ENCODE assay signal across 8 cellular contexts in genomic region chr20:31869942-31870702, GRCh38. TPM values are rescaled to one million over a fixed set of nuclear protein-coding genes. Genes with fewer than 3 reads are reported as not detected.
DNase-seq lines count a peak whose midpoint lies in the region; ATAC-seq lines count a peak whose summit lies in the region.

Gene DUSP15, minus strand, starts transcription at chr20:31870527. Its CDS starts 190 bp downstream, at chr20:31870337.
Gene TTLL9, plus strand, starts transcription at chr20:31870634. Its CDS starts 493 bp downstream, at chr20:31871127.

- POLR2A ChIA-PET in activated naive CD8-positive, alpha-beta T cell treated with anti-CD3 and anti-CD28 coated beads, Interleukin-2, amount 10 ng/mL, durations not matched to agents 7 days and 5 days (lab: Charles Lee): no interaction called here

- H4K20me1 ChIP-seq in Karpas-422 (ENCODE audit: insufficient read depth, low read depth, low read length): no peaks in the 10 kb centered on the region

- no peak for ATAC-seq in CD4-positive, CD25-positive, alpha-beta regulatory T cell (ENCODE audit: low read depth in 2 of 2)
- peak; percentile 38 for ATAC-seq in HG02798 (IDR thresholded peaks at IDR 0.05; ENCODE audit: poor library complexity, unreplicated experiment)
- peak; percentile 35 for ATAC-seq in activated naive CD8-positive, alpha-beta T cell treated with anti-CD3 and anti-CD28 coated beads, Interleukin-2, amount 10 ng/mL, durations not matched to agents 7 days and 5 days (ENCODE audit: low read depth)
- peak; percentile 88 to 89 for ATAC-seq in right cardiac atrium
- no peak for ATAC-seq in GM21515 (IDR thresholded peaks at IDR 0.05; ENCODE audit: unreplicated experiment)

- H3K9ac ChIP-seq in Karpas-422 (ENCODE audit: low read length): no peak within 1 kb of the TSS

- H3K36me3 ChIP-seq in CD4-positive, CD25-positive, alpha-beta regulatory T cell (ENCODE audit: control insufficient read depth, insufficient read depth, low read length): no peaks in the 10 kb centered on the region
- no peaks in the 10 kb centered on the region for H3K36me3 ChIP-seq in Karpas-422 (ENCODE audit: insufficient read depth, low read length)

- H3K4me1 Mint-ChIP-seq in CD4-positive, CD25-positive, alpha-beta regulatory T cell: peaks cover 0 to 14% (median 2%) of the 10 kb centered on the region in 4 donors
- peaks cover 11% of the 10 kb centered on the region for H3K4me1 Mint-ChIP-seq in activated naive CD8-positive, alpha-beta T cell treated with anti-CD3 and anti-CD28 coated beads, Interleukin-2, amount 10 ng/mL, durations not matched to agents 7 days and 5 days

- under 1% methylated on average over 79 of the region's 79 CpGs for WGBS in right cardiac atrium

- H3K79me2 ChIP-seq in Karpas-422 (ENCODE audit: low read length): no peaks in the 10 kb centered on the region

- peak within 1 kb of the TSS in 2 of 3 donors; percentile 15 to 23 for H3K27ac Mint-ChIP-seq in CD4-positive, CD25-positive, alpha-beta regulatory T cell
- peak within 1 kb of the TSS; percentile 66 for H3K27ac Mint-ChIP-seq in activated naive CD8-positive, alpha-beta T cell treated with anti-CD3 and anti-CD28 coated beads, Interleukin-2, amount 10 ng/mL, durations not matched to agents 7 days and 5 days

- DNase-seq in CD4-positive, CD25-positive, alpha-beta regulatory T cell: no peak
- no peak for DNase-seq in activated naive CD8-positive, alpha-beta T cell treated with anti-CD3 and anti-CD28 coated beads, Interleukin-2, amount 10 ng/mL, durations not matched to agents 7 days and 5 days
- peak; percentile 47 to 84 (median 82) for DNase-seq in right cardiac atrium
- DNase-seq in pons (ENCODE audit: low spot score): peak; percentile 74
- DNase-seq in Karpas-422: no peak
- DNase-seq in NOMO-1 treated with DMSO at 0.1 percent for 48 hours (lab: John Stamatoyannopoulos, UW; ENCODE audit: unreplicated experiment): no peak

- peaks cover 19% of the 10 kb centered on the region for H3K4me1 ChIP-seq in CD4-positive, CD25-positive, alpha-beta regulatory T cell (ENCODE audit: control insufficient read depth, insufficient read depth, low read length, poor library complexity, severe bottlenecking)
- H3K4me1 ChIP-seq in right cardiac atrium (ENCODE audit: control insufficient read depth, insufficient read depth, low read length): peaks cover 2% of the 10 kb centered on the region
- no peaks in the 10 kb centered on the region for H3K4me1 ChIP-seq in Karpas-422 (ENCODE audit: low read length)

- H3K4me3 Mint-ChIP-seq in CD4-positive, CD25-positive, alpha-beta regulatory T cell: peak within 1 kb of the TSS; percentile 27 to 89 (median 85)
- peak within 1 kb of the TSS; percentile 82 for H3K4me3 Mint-ChIP-seq in activated naive CD8-positive, alpha-beta T cell treated with anti-CD3 and anti-CD28 coated beads, Interleukin-2, amount 10 ng/mL, durations not matched to agents 7 days and 5 days

- peaks cover 64% of the 10 kb centered on the region for H3K27me3 Mint-ChIP-seq in CD4-positive, CD25-positive, alpha-beta regulatory T cell
- H3K27me3 Mint-ChIP-seq in activated naive CD8-positive, alpha-beta T cell treated with anti-CD3 and anti-CD28 coated beads, Interleukin-2, amount 10 ng/mL, durations not matched to agents 7 days and 5 days: peaks cover 71% of the 10 kb centered on the region

- no peak within 1 kb of the TSS for H3K4me2 ChIP-seq in Karpas-422 (ENCODE audit: low read depth, low read length, poor library complexity, severe bottlenecking)

- H3K4me3 ChIP-seq in CD4-positive, CD25-positive, alpha-beta regulatory T cell (ENCODE audit: low read depth, low read length): peak within 1 kb of the TSS; percentile 37
- H3K4me3 ChIP-seq in right cardiac atrium (ENCODE audit: low read length) (peak within 1 kb of the TSS; percentile 60), Karpas-422 (ENCODE audit: low read length) (no peak within 1 kb of the TSS)

- H3K27me3 ChIP-seq in CD4-positive, CD25-positive, alpha-beta regulatory T cell (ENCODE audit: control insufficient read depth, insufficient read depth, low read length): peaks cover 28% of the 10 kb centered on the region
- H3K27me3 ChIP-seq in right cardiac atrium (ENCODE audit: control insufficient read depth, insufficient read depth) (no peaks in the 10 kb centered on the region), Karpas-422 (ENCODE audit: low read length) (no peaks in the 10 kb centered on the region)

- H3K27ac ChIP-seq in CD4-positive, CD25-positive, alpha-beta regulatory T cell (ENCODE audit: insufficient read depth, low read length, poor library complexity, severe bottlenecking): no peak within 1 kb of the TSS
- H3K27ac ChIP-seq in right cardiac atrium (ENCODE audit: low read length): peak within 1 kb of the TSS; percentile 25
- no peak within 1 kb of the TSS for H3K27ac ChIP-seq in Karpas-422 (ENCODE audit: low read length)

- no peak within 1 kb of the TSS for H2AFZ ChIP-seq in Karpas-422 (ENCODE audit: low read length)

- no peaks in the 10 kb centered on the region for H3K36me3 Mint-ChIP-seq in CD4-positive, CD25-positive, alpha-beta regulatory T cell
- no peaks in the 10 kb centered on the region for H3K36me3 Mint-ChIP-seq in activated naive CD8-positive, alpha-beta T cell treated with anti-CD3 and anti-CD28 coated beads, Interleukin-2, amount 10 ng/mL, durations not matched to agents 7 days and 5 days

- H3K9me3 ChIP-seq in CD4-positive, CD25-positive, alpha-beta regulatory T cell (ENCODE audit: control insufficient read depth in 2 of 2, low read length in 2 of 2): no peaks in the 10 kb centered on the region
- no peaks in the 10 kb centered on the region for H3K9me3 ChIP-seq in right cardiac atrium (ENCODE audit: control insufficient read depth, low read length)
- H3K9me3 ChIP-seq in Karpas-422 (ENCODE audit: low read length): no peaks in the 10 kb centered on the region

- peaks cover 0 to 2% (median 0%) of the 10 kb centered on the region in 7 donors for H3K9me3 Mint-ChIP-seq in CD4-positive, CD25-positive, alpha-beta regulatory T cell
- H3K9me3 Mint-ChIP-seq in activated naive CD8-positive, alpha-beta T cell treated with anti-CD3 and anti-CD28 coated beads, Interleukin-2, amount 10 ng/mL, durations not matched to agents 7 days and 5 days: no peaks in the 10 kb centered on the region

- H3K9me2 ChIP-seq in Karpas-422 (replicated peaks; ENCODE audit: insufficient read depth, low read length): no peaks in the 10 kb centered on the region

- intact Hi-C loops in right cardiac atrium (cut with DNase I): no loop called here

RNA-seq across cellular contexts. Expression of gene DUSP15, which starts in this region (rescaled TPM):
- total RNA-seq in CD4-positive, CD25-positive, alpha-beta regulatory T cell: not detected
- not detected for polyA plus RNA-seq in CD4-positive, CD25-positive, alpha-beta regulatory T cell
- total RNA-seq in activated naive CD8-positive, alpha-beta T cell treated with anti-CD3 and anti-CD28 coated beads, Interleukin-2, amount 10 ng/mL, durations not matched to agents 7 days and 5 days: not detected
- total RNA-seq in right cardiac atrium: 1 to 10 TPM; 6.6 to 8.3 (median 7.1) TPM
- 11.0 TPM for polyA plus RNA-seq in right cardiac atrium
- not detected in 2 replicates for total RNA-seq in Karpas-422 (2014; rRNA removed; shearing (Covaris generic); ENCODE audit: low replicate concordance)

RNA-seq across cellular contexts. Expression of gene TTLL9, which starts in this region (rescaled TPM):
- not detected for total RNA-seq in CD4-positive, CD25-positive, alpha-beta regulatory T cell
- not detected for polyA plus RNA-seq in CD4-positive, CD25-positive, alpha-beta regulatory T cell
- not detected for total RNA-seq in activated naive CD8-positive, alpha-beta T cell treated with anti-CD3 and anti-CD28 coated beads, Interleukin-2, amount 10 ng/mL, durations not matched to agents 7 days and 5 days
- total RNA-seq in right cardiac atrium: under 1 TPM in 2 of 4 donors, not detected in 2; 0.15 to 0.19 TPM
- 0.14 TPM for polyA plus RNA-seq in right cardiac atrium
- total RNA-seq in Karpas-422 (2014; rRNA removed; shearing (Covaris generic); ENCODE audit: low replicate concordance): not detected in 2 replicates

Comparison
In these comparisons a context has a peak if more than half of its experiments do, and no peak if none do; other contexts are left out.
1. RNA of gene DUSP15 (polyA plus RNA-seq): 11.0 TPM in right cardiac atrium (single experiment); not detected in CD4-positive, CD25-positive, alpha-beta regulatory T cell; every median in the first group is over 10 times any median in the second.
2. Peak in ATAC-seq in activated naive CD8-positive, alpha-beta T cell treated with anti-CD3 and anti-CD28 coated beads, Interleukin-2, amount 10 ng/mL, durations not matched to agents 7 days and 5 days; RNA of the genes that start here not detected or under 1 TPM.
3. ATAC-seq: peak in HG02798 (single experiment) and right cardiac atrium (2 of 2); none in CD4-positive, CD25-positive, alpha-beta regulatory T cell (0 of 2) and GM21515 (single experiment).
4. DNase-seq: peak in right cardiac atrium (3 of 3) and pons (single experiment); none in CD4-positive, CD25-positive, alpha-beta regulatory T cell (0 of 3), activated naive CD8-positive, alpha-beta T cell treated with anti-CD3 and anti-CD28 coated beads, Interleukin-2, amount 10 ng/mL, durations not matched to agents 7 days and 5 days (single experiment), Karpas-422 (single experiment) and NOMO-1 treated with DMSO at 0.1 percent for 48 hours (single experiment).